Comparison of ENCODE assay signal across 22 cellular contexts in the genomic region with DNA sequence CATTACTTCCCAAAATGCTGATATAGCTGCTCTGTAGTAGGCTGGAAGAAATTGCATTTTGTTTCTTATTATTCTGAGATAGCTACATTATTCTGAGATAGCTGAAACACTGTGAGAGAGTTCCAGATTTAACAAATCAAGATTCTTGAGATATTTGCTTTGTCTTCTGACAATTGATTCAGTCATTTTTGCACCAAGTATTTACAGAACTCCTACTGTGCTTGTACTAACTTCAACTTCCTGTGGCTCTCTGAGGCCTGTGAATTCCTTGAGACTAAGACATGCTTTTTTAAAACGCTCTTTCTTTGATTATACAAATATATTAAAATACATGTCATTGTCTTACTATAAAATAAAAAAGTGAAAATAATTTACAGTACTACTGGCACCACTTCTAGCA.
"Had no signal": no experiment of that assay in that cellular context is flagged by ENCODE, and none has a peak within 500 bp of the region (broad histone marks: within the 10 kb centered on the region; RNA-seq: fewer than 3 reads in every experiment).

No MANE protein-coding gene starts in this region.

- H3K4me3 ChIP-seq: coronary artery, lower lobe of right lung, smooth muscle cell, transverse colon, uterus had no signal

- DNase-seq: activated B cell treated with CpG ODN at 0.5 μM for 24 hours; activated CD4-positive, alpha-beta T cell treated with anti-CD3 and anti-CD28 coated beads for 36 hours; activated CD4-positive, alpha-beta T cell treated with anti-CD3 and anti-CD28 coated beads, Interleukin-2, amount 50 U/mL, for 48 hours; activated CD8-positive, alpha-beta memory T cell treated with anti-CD3 and anti-CD28 coated beads, Interleukin-2, amount 50 U/mL, for 48 hours; activated naive CD4-positive, alpha-beta T cell treated with Interleukin-2 at 50 U/mL for 16 hours; activated T-cell treated with anti-CD3 and anti-CD28 coated beads, Interleukin-2, amount 50 U/mL, for 4 hours; amygdala; lower lobe of right lung; naive thymus-derived CD4-positive, alpha-beta T cell; stimulated activated CD4-positive, alpha-beta T cell treated with anti-CD3 and anti-CD28 coated beads, Interleukin-15, amount 100 ng/mL, for 24 hours; stimulated activated CD4-positive, alpha-beta T cell treated with anti-CD3 and anti-CD28 coated beads, Interleukin-2, amount 100 ng/mL, for 48 hours; stimulated activated CD8-positive, alpha-beta memory T cell treated with anti-CD3 and anti-CD28 coated beads, Interleukin-4, amount 100 ng/mL, for 48 hours; stimulated activated naive B cell treated with anti-CD40 and anti-IgM and Interleukin-4, amounts not matched to agents 10 μg/mL and 1 μg/mL and 100 μg/mL, for 72 hours; T-helper 17 cell; transverse colon; uterus had no signal

- H3K9me3 ChIP-seq: lower lobe of right lung, transverse colon, uterus had no signal

- H3K27me3 ChIP-seq: transverse colon, uterus had no signal

- H3K4me1 ChIP-seq: transverse colon, uterus had no signal

- H3K27ac Mint-ChIP-seq: activated B cell treated with CpG ODN at 0.5 μM for 24 hours; activated CD4-positive, alpha-beta T cell treated with anti-CD3 and anti-CD28 coated beads for 36 hours; stimulated activated naive B cell treated with anti-CD40 and anti-IgM and Interleukin-4, amounts not matched to agents 10 μg/mL and 1 μg/mL and 100 μg/mL, for 72 hours; T-helper 17 cell had no signal

- H3K4me1 Mint-ChIP-seq: activated B cell treated with CpG ODN at 0.5 μM for 24 hours, neural crest cell had no signal

- H3K4me2 ChIP-seq: smooth muscle cell had no signal

- H3K27me3 Mint-ChIP-seq: activated B cell treated with CpG ODN at 0.5 μM for 24 hours; activated CD4-positive, alpha-beta T cell treated with anti-CD3 and anti-CD28 coated beads for 36 hours; central memory CD8-positive, alpha-beta T cell; naive thymus-derived CD4-positive, alpha-beta T cell; stimulated activated naive B cell treated with anti-CD40 and anti-IgM and Interleukin-4, amounts not matched to agents 10 μg/mL and 1 μg/mL and 100 μg/mL, for 72 hours; T-helper 17 cell had no signal

- ATAC-seq: activated CD4-positive, alpha-beta T cell treated with anti-CD3 and anti-CD28 coated beads for 36 hours; activated T-cell treated with anti-CD3 and anti-CD28 coated beads, Interleukin-2, amount 50 U/mL, for 4 hours; left lobe of liver; lower lobe of right lung; naive thymus-derived CD4-positive, alpha-beta T cell; sciatic nerve; stimulated activated naive B cell treated with anti-CD40 and anti-IgM and Interleukin-4, amounts not matched to agents 10 μg/mL and 1 μg/mL and 100 μg/mL, for 72 hours; T-helper 17 cell had no signal

- H3K9me3 Mint-ChIP-seq: activated B cell treated with CpG ODN at 0.5 μM for 24 hours; activated T-cell treated with anti-CD3 and anti-CD28 coated beads, Interleukin-2, amount 50 U/mL, for 4 hours; central memory CD8-positive, alpha-beta T cell; naive thymus-derived CD4-positive, alpha-beta T cell; neural crest cell; stimulated activated naive B cell treated with anti-CD40 and anti-IgM and Interleukin-4, amounts not matched to agents 10 μg/mL and 1 μg/mL and 100 μg/mL, for 72 hours had no signal

- H3K4me3 Mint-ChIP-seq: activated B cell treated with CpG ODN at 0.5 μM for 24 hours; activated CD4-positive, alpha-beta T cell treated with anti-CD3 and anti-CD28 coated beads for 36 hours; activated T-cell treated with anti-CD3 and anti-CD28 coated beads, Interleukin-2, amount 50 U/mL, for 4 hours; central memory CD8-positive, alpha-beta T cell; naive thymus-derived CD4-positive, alpha-beta T cell; neural crest cell; stimulated activated naive B cell treated with anti-CD40 and anti-IgM and Interleukin-4, amounts not matched to agents 10 μg/mL and 1 μg/mL and 100 μg/mL, for 72 hours; T-helper 17 cell had no signal

- H3K27ac ChIP-seq: coronary artery, lower lobe of right lung, transverse colon, uterus had no signal
